In genomic region chr20:64056889-64057627, GRCh38 we compare ENCODE assay signal across 1 cellular context.
A peak's percentile ranks its signal among the peaks of the same experiment; 100 is the strongest.
TF ChIP-seq lines count a peak whose summit lies in the region.

No MANE protein-coding gene starts in this region.

TF ChIP-seq in HepG2, 621 proteins besides CTCF, POLR2A, EP300 and RAD21 (continued from another document and continues in another):
- no peak for TF ChIP-seq KIAA2018 (CRISPR knock-in tag; IDR thresholded peaks at IDR 0.05; ENCODE audit: borderline replicate concordance)
- TF ChIP-seq ZFYVE20 (CRISPR knock-in tag; IDR thresholded peaks at IDR 0.05; ENCODE audit: borderline replicate concordance, low read depth) = no peak
- no peak for TF ChIP-seq NFYB (CRISPR knock-in tag; IDR thresholded peaks at IDR 0.05)
- no peak for TF ChIP-seq HMG20A (CRISPR knock-in tag; IDR thresholded peaks at IDR 0.05; ENCODE audit: borderline replicate concordance)
- no peak; the same call in 1 of the 2 replicates for TF ChIP-seq ZNF3 (CRISPR knock-in tag; IDR thresholded peaks at IDR 0.05)
- TF ChIP-seq PCBP2 (optimal IDR thresholded peaks at IDR 0.05; ENCODE audit: low read depth, low read length, poor library complexity, severe bottlenecking) = no peak
- no peak for TF ChIP-seq ZBTB39 (CRISPR knock-in tag; IDR thresholded peaks at IDR 0.05)
- no peak for TF ChIP-seq ZBTB43 (CRISPR knock-in tag; conservative IDR thresholded peaks at IDR 0.05)
- peak; percentile 34; the same call in 1 of the 2 replicates for TF ChIP-seq SP2 (CRISPR knock-in tag; IDR thresholded peaks at IDR 0.05)
- TF ChIP-seq PHB2 (IDR thresholded peaks at IDR 0.05; ENCODE audit: partially characterized antibody) = no peak
- TF ChIP-seq ZNF205 (CRISPR knock-in tag; IDR thresholded peaks at IDR 0.05) = no peak
- no peak for TF ChIP-seq NCOA2 (CRISPR knock-in tag; IDR thresholded peaks at IDR 0.05)
- TF ChIP-seq MATR3 (CRISPR knock-in tag; IDR thresholded peaks at IDR 0.05) = no peak
- peak; percentile 68; the same call in 1 of the 2 replicates for TF ChIP-seq ZNF501 (CRISPR knock-in tag; IDR thresholded peaks at IDR 0.05)
- no peak for TF ChIP-seq MBNL3 (CRISPR knock-in tag; conservative IDR thresholded peaks at IDR 0.05)
- no peak for TF ChIP-seq TIGD3 (CRISPR knock-in tag; IDR thresholded peaks at IDR 0.05; ENCODE audit: borderline replicate concordance)
- TF ChIP-seq NFE2 (CRISPR knock-in tag; IDR thresholded peaks at IDR 0.05) = no peak
- TF ChIP-seq ZNF160 (CRISPR knock-in tag; IDR thresholded peaks at IDR 0.05) = peak; percentile 45; the same call in 1 of the 2 replicates
- TF ChIP-seq RFX5 (IDR thresholded peaks at IDR 0.05; ENCODE audit: low read depth, low read length) = no peak; the same call in 1 of the 2 replicates
- no peak for TF ChIP-seq CAMTA2 (CRISPR knock-in tag; IDR thresholded peaks at IDR 0.05; ENCODE audit: borderline replicate concordance)
- TF ChIP-seq MXD1 (CRISPR knock-in tag; IDR thresholded peaks at IDR 0.05) = peak; percentile 84
- TF ChIP-seq NCOA1 (CRISPR knock-in tag; IDR thresholded peaks at IDR 0.05) = peak; percentile 80; the same call in 1 of the 2 replicates
- TF ChIP-seq ZSCAN12 (CRISPR knock-in tag; IDR thresholded peaks at IDR 0.05) = 0 out of 2 replicates have a peak, but pooled peaks have one; percentile 7
- peak; percentile 61; the same call in 1 of the 2 replicates for TF ChIP-seq SNAI1 (CRISPR knock-in tag; IDR thresholded peaks at IDR 0.05; ENCODE audit: borderline replicate concordance)
- TF ChIP-seq ZMAT5 (CRISPR knock-in tag; IDR thresholded peaks at IDR 0.05; ENCODE audit: borderline replicate concordance, low read depth) = no peak
- TF ChIP-seq ZNF878 (CRISPR knock-in tag; IDR thresholded peaks at IDR 0.05) = peak; percentile 81; the same call in 1 of the 2 replicates
- TF ChIP-seq ATAD3A (CRISPR knock-in tag; IDR thresholded peaks at IDR 0.05) = no peak
- no peak for TF ChIP-seq HDAC6 (IDR thresholded peaks at IDR 0.05; ENCODE audit: low read depth, low read length)
- TF ChIP-seq NR3C1 (CRISPR knock-in tag; IDR thresholded peaks at IDR 0.05) = no peak
- no peak for TF ChIP-seq SRF (IDR thresholded peaks at IDR 0.05; ENCODE audit: low read depth, low read length)
- TF ChIP-seq SMARCE1 (IDR thresholded peaks at IDR 0.05; ENCODE audit: borderline replicate concordance) = no peak
- no peak for TF ChIP-seq ZFP90 (CRISPR knock-in tag; IDR thresholded peaks at IDR 0.05; ENCODE audit: borderline replicate concordance)
- TF ChIP-seq NBN (conservative IDR thresholded peaks at IDR 0.05) = no peak
- TF ChIP-seq IRX3 (CRISPR knock-in tag; IDR thresholded peaks at IDR 0.05; ENCODE audit: borderline replicate concordance, low read depth) = no peak
- TF ChIP-seq PITX1 (CRISPR knock-in tag; IDR thresholded peaks at IDR 0.05) = peak; percentile 62; the same call in 1 of the 2 replicates
- no peak for TF ChIP-seq E2F2 (CRISPR knock-in tag; IDR thresholded peaks at IDR 0.05; ENCODE audit: borderline replicate concordance)
- 0 out of 2 replicates have a peak, but pooled peaks have one; percentile 8 for TF ChIP-seq PHF21A (CRISPR knock-in tag; IDR thresholded peaks at IDR 0.05)
- peak; percentile 95 for TF ChIP-seq ZNF576 (CRISPR knock-in tag; IDR thresholded peaks at IDR 0.05)
- no peak; the same call in 1 of the 2 replicates for TF ChIP-seq ZSCAN22 (CRISPR knock-in tag; IDR thresholded peaks at IDR 0.05)
- TF ChIP-seq ZBTB3 (CRISPR knock-in tag; IDR thresholded peaks at IDR 0.05; ENCODE audit: borderline replicate concordance, low read depth) = no peak
- TF ChIP-seq ZNF749 (CRISPR knock-in tag; IDR thresholded peaks at IDR 0.05; ENCODE audit: borderline replicate concordance) = no peak
- TF ChIP-seq CHCHD3 (CRISPR knock-in tag; IDR thresholded peaks at IDR 0.05) = 0 out of 2 replicates have a peak, but pooled peaks have one; percentile 4
- peak; percentile 4; the same call in 1 of the 2 replicates for TF ChIP-seq GATAD2A (CRISPR knock-in tag; IDR thresholded peaks at IDR 0.05)
- TF ChIP-seq SP140L (CRISPR knock-in tag; IDR thresholded peaks at IDR 0.05; ENCODE audit: borderline replicate concordance) = no peak; the same call in 1 of the 2 replicates
- TF ChIP-seq KLF13 (CRISPR knock-in tag; IDR thresholded peaks at IDR 0.05) = peak; percentile 68; the same call in 1 of the 2 replicates
- no peak for TF ChIP-seq PTBP1 (IDR thresholded peaks at IDR 0.05; ENCODE audit: low read depth, low read length, poor library complexity, severe bottlenecking)
- TF ChIP-seq ZXDC (CRISPR knock-in tag; IDR thresholded peaks at IDR 0.05) = no peak
- 0 out of 2 replicates have a peak, but pooled peaks have one; percentile 29 for TF ChIP-seq ZNF746 (CRISPR knock-in tag; IDR thresholded peaks at IDR 0.05)
- TF ChIP-seq DNMT3B (CRISPR knock-in tag; conservative IDR thresholded peaks at IDR 0.05) = 0 out of 2 replicates have a peak, but pooled peaks have one; percentile 10
